18 cellular contexts compared by ENCODE assay signal in genomic region chr6:6479706-6480250, GRCh38.
"Had no signal": no experiment of that assay in that cellular context is flagged by ENCODE, and none has a peak within 500 bp of the region (broad histone marks: within the 10 kb centered on the region; RNA-seq: fewer than 3 reads in every experiment).

No MANE protein-coding gene starts in this region.

- ATAC-seq: activated CD4-positive, alpha-beta T cell treated with anti-CD3 and anti-CD28 coated beads for 36 hours; effector memory CD8-positive, alpha-beta T cell; left lung; natural killer cell had no signal

- H3K4me3 ChIP-seq: left lung had no signal

- H3K4me1 ChIP-seq: left lung had no signal

- H3K36me3 ChIP-seq: left lung had no signal

- H3K9me3 ChIP-seq: left lung had no signal

- H3K27ac ChIP-seq: left lung had no signal

- FAIRE-seq: astrocyte, colon, kidney had no signal

- DNase-seq: activated B cell treated with CpG ODN at 0.5 μM for 24 hours; activated CD4-positive, alpha-beta T cell treated with anti-CD3 and anti-CD28 coated beads for 36 hours; activated CD4-positive, alpha-beta T cell treated with anti-CD3 and anti-CD28 coated beads, Interleukin-2, amount 50 U/mL, for 4 hours; activated CD8-positive, alpha-beta memory T cell treated with anti-CD3 and anti-CD28 coated beads for 24 hours; activated CD8-positive, alpha-beta memory T cell treated with anti-CD3 and anti-CD28 coated beads, Interleukin-2, amount 50 U/mL, for 4 hours; activated naive CD4-positive, alpha-beta T cell; activated T-cell treated with anti-CD3 and anti-CD28 coated beads, Interleukin-2, amount 50 U/mL, for 24 hours; dorsolateral prefrontal cortex; effector memory CD8-positive, alpha-beta T cell; kidney; left lung; mammary epithelial cell; midbrain; natural killer cell; stimulated activated CD4-positive, alpha-beta T cell treated with anti-CD3 and anti-CD28 coated beads, Interleukin-4, amount 100 ng/mL, for 24 hours; stimulated activated naive CD4-positive, alpha-beta T cell treated with Interleukin-2 at 50 U/mL for 16 hours had no signal
